In genomic region chr21:20968391-20968790, GRCh38 we compare ENCODE assay signal across 16 cellular contexts. TPM values are rescaled to one million over a fixed set of nuclear protein-coding genes. Genes with fewer than 3 reads are reported as not detected.
DNase-seq lines count a peak whose midpoint lies in the region; ATAC-seq and TF ChIP-seq lines count a peak whose summit lies in the region.
"Had no signal": no experiment of that assay in that cellular context is flagged by ENCODE, and none has a peak within 500 bp of the region (broad histone marks: within the 10 kb centered on the region; RNA-seq: fewer than 3 reads in every experiment).

No MANE protein-coding gene starts in this region.

- CTCF ChIA-PET in CD4-positive, alpha-beta memory T cell (lab: Charles Lee; ENCODE audit: partially characterized antibody): no interaction called here

- no peaks in the 10 kb centered on the region for H3K27me3 Mint-ChIP-seq in brain
- H3K27me3 Mint-ChIP-seq in CD4-positive, alpha-beta memory T cell: no peaks in the 10 kb centered on the region
- H3K27me3 Mint-ChIP-seq: activated T-helper 17 cell treated with anti-CD3 and anti-CD28 coated beads, Interleukin-2, amount 50 U/mL, for 72 hours had no signal

- no peaks in the 10 kb centered on the region for H3K36me3 ChIP-seq in CD4-positive, alpha-beta memory T cell (ENCODE audit: insufficient read depth, low read length)
- H3K36me3 ChIP-seq: colonic mucosa, ovary, uterus had no signal

- no peak for ATAC-seq in GM21723 (IDR thresholded peaks at IDR 0.05; ENCODE audit: unreplicated experiment)
- ATAC-seq: activated T-helper 17 cell treated with anti-CD3 and anti-CD28 coated beads, Interleukin-2, amount 50 U/mL, for 72 hours; mucosa of descending colon had no signal

- peaks cover 18% of the 10 kb centered on the region for H3K4me1 Mint-ChIP-seq in brain
- H3K4me1 Mint-ChIP-seq in CD4-positive, alpha-beta memory T cell: no peaks in the 10 kb centered on the region
- H3K4me1 Mint-ChIP-seq: activated T-helper 17 cell treated with anti-CD3 and anti-CD28 coated beads, Interleukin-2, amount 50 U/mL, for 72 hours had no signal

- H3K9me3 Mint-ChIP-seq in brain: peaks cover 0 to 3% (median 0%) of the 10 kb centered on the region in 5 experiments
- peaks cover 0 to 5% (median 0%) of the 10 kb centered on the region in 8 donors for H3K9me3 Mint-ChIP-seq in CD4-positive, alpha-beta memory T cell
- H3K9me3 Mint-ChIP-seq: activated T-helper 17 cell treated with anti-CD3 and anti-CD28 coated beads, Interleukin-2, amount 50 U/mL, for 72 hours had no signal

- TF ChIP-seq CTCF in AG10803 (conservative IDR thresholded peaks at IDR 0.05; ENCODE audit: low read length) (no peak), brain (conservative IDR thresholded peaks at IDR 0.05) (no peak)

- peak overlapping the region in 3 of 5 experiments; percentile 3 to 55 (median 33) for H3K4me3 Mint-ChIP-seq in brain
- no peak overlapping the region for H3K4me3 Mint-ChIP-seq in CD4-positive, alpha-beta memory T cell
- H3K4me3 Mint-ChIP-seq: activated T-helper 17 cell treated with anti-CD3 and anti-CD28 coated beads, Interleukin-2, amount 50 U/mL, for 72 hours had no signal

- H3K36me3 Mint-ChIP-seq in brain: no peaks in the 10 kb centered on the region
- no peaks in the 10 kb centered on the region for H3K36me3 Mint-ChIP-seq in CD4-positive, alpha-beta memory T cell

- no peaks in the 10 kb centered on the region for H3K4me1 ChIP-seq in CD4-positive, alpha-beta memory T cell (ENCODE audit: insufficient read depth, low read length)
- H3K4me1 ChIP-seq: colonic mucosa, uterus had no signal

- DNase-seq in AG10803 (ENCODE audit: low read depth): peak; percentile 0
- DNase-seq in NAMALWA (ENCODE audit: low spot score): peak; percentile 33
- DNase-seq in CD4-positive, alpha-beta memory T cell: no peak
- no peak for DNase-seq in NCI-H2227 treated with DMSO at 0.1 percent for 48 hours (lab: John Stamatoyannopoulos, UW)
- DNase-seq in NCI-H446 treated with DMSO at 0.1 percent for 48 hours (lab: John Stamatoyannopoulos, UW): no peak
- DNase-seq: activated CD8-positive, alpha-beta memory T cell treated with anti-CD3 and anti-CD28 coated beads for 24 hours; colonic mucosa; mucosa of descending colon; NCI-H1417; ovary; uterus had no signal

- H3K9me3 ChIP-seq in CD4-positive, alpha-beta memory T cell (ENCODE audit: control insufficient read depth in 1 of 2, low read length in 2 of 2): no peaks in the 10 kb centered on the region
- H3K9me3 ChIP-seq: colonic mucosa, mucosa of descending colon, ovary, uterus had no signal

- intact Hi-C loops in CD4-positive, alpha-beta memory T cell (cut with micrococcal nuclease): no loop called here

- H3K4me3 ChIP-seq in AG10803 (ENCODE audit: low read length): no peak overlapping the region
- H3K4me3 ChIP-seq in CD4-positive, alpha-beta memory T cell (ENCODE audit: low read length in 2 of 2): no peak overlapping the region
- H3K4me3 ChIP-seq: colonic mucosa, mucosa of descending colon, ovary, uterus had no signal

- peak overlapping the region in 4 of 5 experiments; percentile 14 to 69 (median 34) for H3K27ac Mint-ChIP-seq in brain
- no peak overlapping the region for H3K27ac Mint-ChIP-seq in CD4-positive, alpha-beta memory T cell
- H3K27ac Mint-ChIP-seq: activated T-helper 17 cell treated with anti-CD3 and anti-CD28 coated beads, Interleukin-2, amount 50 U/mL, for 72 hours had no signal

- no peaks in the 10 kb centered on the region for H3K27me3 ChIP-seq in layer of hippocampus (ENCODE audit: control insufficient read depth, insufficient read depth, low read length)
- H3K27me3 ChIP-seq in CD4-positive, alpha-beta memory T cell (ENCODE audit: insufficient read depth, low read length): no peaks in the 10 kb centered on the region
- H3K27me3 ChIP-seq: colonic mucosa, ovary, uterus had no signal

- H3K27ac ChIP-seq in layer of hippocampus (ENCODE audit: low read depth, low read length): peak overlapping the region; percentile 71
- H3K27ac ChIP-seq in CD4-positive, alpha-beta memory T cell (ENCODE audit: low read depth, low read length): no peak overlapping the region
- H3K27ac ChIP-seq: colonic mucosa, ovary, uterus, VCaP had no signal

- POLR2A ChIA-PET in CD4-positive, alpha-beta memory T cell (lab: Charles Lee; ENCODE audit: partially characterized antibody): no interaction called here

RNA-seq across cellular contexts. Expression of gene NCAM2, which starts 29.8 kb away (rescaled TPM):
- 6.1 TPM for polyA plus RNA-seq in brain (ENCODE audit: insufficient read depth, low read depth, low replicate concordance)
- not detected for total RNA-seq in CD4-positive, alpha-beta memory T cell
- not detected for polyA plus RNA-seq in CD4-positive, alpha-beta memory T cell
- total RNA-seq: activated T-helper 17 cell treated with anti-CD3 and anti-CD28 coated beads, Interleukin-2, amount 50 U/mL, for 72 hours had no signal

Comparison
In these comparisons a context has a peak if more than half of its experiments do, and no peak if none do; other contexts are left out.
1. DNase-seq: peak in AG10803 (single experiment) and NAMALWA (single experiment); none in CD4-positive, alpha-beta memory T cell (0 of 5), NCI-H2227 treated with DMSO at 0.1 percent for 48 hours (single experiment) and NCI-H446 treated with DMSO at 0.1 percent for 48 hours (single experiment).
2. H3K27ac Mint-ChIP-seq: peak in brain (4 of 5); none in CD4-positive, alpha-beta memory T cell (0 of 7).
3. H3K4me3 Mint-ChIP-seq: peak in brain (3 of 5); none in CD4-positive, alpha-beta memory T cell (0 of 8).